In the genomic region with DNA sequence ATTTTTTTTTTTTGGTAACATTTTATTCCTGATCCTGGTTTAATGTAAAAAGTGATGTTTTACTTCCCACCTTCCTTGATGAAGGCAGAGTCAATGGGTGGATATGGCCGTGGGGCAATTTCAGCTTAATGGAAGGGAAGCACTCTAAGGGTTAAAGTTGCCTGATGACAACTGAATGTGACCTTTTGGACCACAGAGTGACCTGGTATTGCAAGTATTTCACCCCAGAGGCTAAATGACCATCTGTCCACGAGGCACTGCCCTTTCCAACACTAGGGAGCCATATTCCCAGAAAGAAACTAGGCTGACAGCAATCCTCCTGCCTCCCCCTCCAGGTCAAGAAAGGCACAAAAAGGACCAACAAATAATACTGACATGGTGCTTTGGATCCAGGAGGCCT, we compare ENCODE assay signal across 25 cellular contexts. TPM values are rescaled to one million over a fixed set of nuclear protein-coding genes. Genes with fewer than 3 reads are reported as not detected.
"Had no signal": no experiment of that assay in that cellular context is flagged by ENCODE, and none has a peak within 500 bp of the region (broad histone marks: within the 10 kb centered on the region; RNA-seq: fewer than 3 reads in every experiment).

No MANE protein-coding gene starts in this region.

- H3K9me3 ChIP-seq: MG63 had no signal

- FAIRE-seq: RCC 7860 had no signal

- H3K27ac ChIP-seq: HL-60, SJSA1, SK-N-MC had no signal

- DNase-seq: IMR-90, Karpas-422, KG1, MG63, NCI-H1092, NCI-H1105 treated with DMSO at 0.1 percent for 48 hours, NCI-H1417 treated with DMSO at 0.1 percent for 48 hours, NCI-H146, NCI-H1694 treated with DMSO at 0.1 percent for 48 hours, NCI-H2029, NCI-H2081 treated with DMSO at 0.1 percent for 48 hours, NCI-H2171, NCI-H226, NCI-H446, NCI-H510A, NCI-H524 treated with DMSO at 0.1 percent for 48 hours, NCI-H69, NCI-H774, Right ventricle myocardium superior, RPMI8226, SIG-M5 had no signal

- H3K36me3 ChIP-seq: MG63, SJSA1 had no signal

- H3K4me3 ChIP-seq: MG63, SJSA1, SK-N-MC had no signal

RNA-seq across cellular contexts. Expression of a gene that starts 4.8 kb away (rescaled TPM):
- total RNA-seq: IMR-90, Right ventricle myocardium superior, SJSA1 had no signal
- polyA plus RNA-seq: IMR-90 had no signal
